In the genomic region with DNA sequence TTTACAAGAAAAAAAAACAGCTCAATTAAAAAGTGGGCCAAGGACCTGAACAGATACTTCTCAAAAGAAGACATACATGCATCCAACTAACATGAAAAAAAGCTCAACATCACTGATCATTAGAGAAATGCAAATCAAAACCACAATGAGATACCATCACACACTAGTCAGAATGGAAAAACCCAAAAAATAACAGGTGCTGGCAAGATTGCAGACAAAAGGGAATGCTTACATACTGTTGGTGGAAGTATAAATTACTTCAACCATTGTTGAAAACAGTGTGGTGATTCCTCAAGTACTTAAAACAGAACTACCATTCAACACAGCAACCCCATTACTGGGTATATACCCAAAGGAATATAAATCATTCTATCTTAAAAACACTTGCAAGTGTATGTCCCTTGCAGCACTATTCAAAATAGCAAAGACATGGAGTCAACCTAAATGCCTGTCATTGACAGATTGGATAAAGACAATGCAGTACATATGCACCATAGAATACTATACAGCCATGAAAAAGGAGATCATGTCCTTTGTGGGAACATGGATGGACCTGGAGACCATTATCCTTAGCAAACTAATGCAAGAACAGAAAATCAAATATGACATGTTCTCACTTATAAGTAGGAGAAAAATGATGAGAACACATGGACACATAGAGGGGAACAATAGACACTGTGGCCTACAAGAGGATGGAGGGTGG, we compare ENCODE assay signal across 14 cellular contexts.
DNase-seq lines count a peak whose midpoint lies in the region; ATAC-seq and TF ChIP-seq lines count a peak whose summit lies in the region.
"Had no signal": no experiment of that assay in that cellular context is flagged by ENCODE, and none has a peak within 500 bp of the region (broad histone marks: within the 10 kb centered on the region; RNA-seq: fewer than 3 reads in every experiment).

No MANE protein-coding gene starts in this region.

- in situ Hi-C loops in astrocyte of the spinal cord (cut with HindIII; ENCODE audit: low sequenced_read_pairs), result no loop called here

- no peak overlapping the region for H3K4me3 ChIP-seq in astrocyte of the spinal cord (ENCODE audit: low read depth, low read length)
- H3K4me3 ChIP-seq: MG63, skin epidermis had no signal

- no peak for TF ChIP-seq CTCF in astrocyte of the spinal cord (IDR thresholded peaks at IDR 0.05; ENCODE audit: low read depth, low read length)

- ATAC-seq in GM18517 (IDR thresholded peaks at IDR 0.05; ENCODE audit: unreplicated experiment) (peak; percentile 84), GM21447 (IDR thresholded peaks at IDR 0.05; ENCODE audit: unreplicated experiment) (peak; percentile 93), HG03159 (IDR thresholded peaks at IDR 0.05; ENCODE audit: unreplicated experiment) (peak; percentile 80)
- ATAC-seq: activated CD8-positive, alpha-beta T cell treated with anti-CD3 and anti-CD28 coated beads, Interleukin-2, amount 10 ng/mL, durations not matched to agents 7 days and 5 days; naive thymus-derived CD8-positive, alpha-beta T cell had no signal

- peak; percentile 52 for DNase-seq in astrocyte of the spinal cord (ENCODE audit: low read depth, low spot score)
- DNase-seq in hepatic stellate cell (ENCODE audit: low spot score), result no peak
- DNase-seq in T-helper 9 cell, result no peak
- no peak for DNase-seq in NCI-H2227 (lab: John Stamatoyannopoulos, UW; ENCODE audit: unreplicated experiment)
- DNase-seq in NCI-H1417 treated with DMSO at 0.1 percent for 48 hours (lab: John Stamatoyannopoulos, UW), result no peak
- DNase-seq: activated CD8-positive, alpha-beta T cell treated with anti-CD3 and anti-CD28 coated beads, Interleukin-2, amount 10 ng/mL, durations not matched to agents 7 days and 5 days; effector CD8-positive, alpha-beta T cell; HFFc6; MG63; naive thymus-derived CD8-positive, alpha-beta T cell had no signal
